ENCODE assay signal across 17 cellular contexts in the genomic region with DNA sequence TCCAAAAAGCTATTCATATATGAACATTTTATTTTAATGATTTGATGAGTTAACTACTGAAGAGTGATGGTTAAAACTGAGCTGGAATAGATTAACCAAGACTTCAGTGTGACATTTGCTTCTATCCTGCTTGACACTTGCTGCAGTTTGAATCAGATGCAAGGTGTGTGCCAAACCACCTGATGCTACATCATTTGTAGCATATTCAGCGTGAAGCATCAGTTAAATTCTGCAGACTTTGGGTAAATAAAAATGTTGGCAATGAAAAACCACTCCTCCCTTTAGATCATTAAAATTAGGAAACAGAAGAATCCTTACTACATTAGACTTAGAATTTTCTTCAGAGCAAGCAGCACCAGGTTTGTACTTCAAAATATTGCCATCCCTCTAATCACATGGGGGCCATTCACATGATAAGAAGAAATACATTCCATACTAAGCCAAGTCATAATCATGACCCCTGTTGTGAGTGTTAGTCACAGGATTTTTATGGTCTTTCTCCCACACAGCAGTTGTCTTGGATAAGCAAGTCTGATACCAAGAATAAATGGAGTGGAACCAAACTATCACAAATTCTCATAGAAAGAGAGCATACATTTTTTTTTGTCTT.
A peak's percentile ranks its signal among the peaks of the same experiment; 100 is the strongest.
DNase-seq lines count a peak whose midpoint lies in the region; ATAC-seq and TF ChIP-seq lines count a peak whose summit lies in the region.
"Had no signal": no experiment of that assay in that cellular context is flagged by ENCODE, and none has a peak within 500 bp of the region (broad histone marks: within the 10 kb centered on the region; RNA-seq: fewer than 3 reads in every experiment).

No MANE protein-coding gene starts in this region.

- POLR2A ChIA-PET in BJ (lab: Charles Lee), result no interaction called here

- peaks cover 3% of the 10 kb centered on the region for H3K27me3 Mint-ChIP-seq in brain

- H3K4me3 ChIP-seq in BJ (ENCODE audit: low read depth, low read length), result no peak overlapping the region
- H3K4me3 ChIP-seq: coronary artery, Peyer's patch, prostate gland, thoracic aorta had no signal

- no peaks in the 10 kb centered on the region for H3K36me3 ChIP-seq in BJ (ENCODE audit: control insufficient read depth, insufficient read depth, low read length)
- H3K36me3 ChIP-seq: prostate gland had no signal

- peaks cover 15% of the 10 kb centered on the region for H3K4me1 Mint-ChIP-seq in brain

- no peak for TF ChIP-seq CTCF in BJ (IDR thresholded peaks at IDR 0.05; ENCODE audit: insufficient read depth, low read depth, low read length)
- no peak for TF ChIP-seq CTCF in brain (conservative IDR thresholded peaks at IDR 0.05)

- H3K36me3 Mint-ChIP-seq in brain, result peaks cover 37% of the 10 kb centered on the region

- DNase-seq in BJ (ENCODE audit: low read depth) (peak; percentile 26), LHCN-M2 (ENCODE audit: low read depth) (peak; percentile 73), left kidney (ENCODE audit: low read depth, low spot score) (peak; percentile 48), retina (no peak), left ventricle myocardium superior (no peak)
- no peak for DNase-seq in activated CD4-positive, alpha-beta T cell treated with anti-CD3 and anti-CD28 coated beads for 48 hours
- DNase-seq: activated CD4-positive, alpha-beta T cell treated with anti-CD3 and anti-CD28 coated beads for 1 hour; activated T-cell treated with anti-CD3 and anti-CD28 coated beads for 4 hours; midbrain; NCI-H1092; Peyer's patch; T-helper 2 cell had no signal

- H3K4me3 Mint-ChIP-seq in brain, result no peak overlapping the region

- H3K27ac Mint-ChIP-seq in brain, result peak overlapping the region in 3 of 5 experiments; percentile 9 to 65 (median 31)

- CTCF ChIA-PET in BJ (lab: Yijun Ruan, JAX), result no interaction called here

- ATAC-seq in HG02852 (IDR thresholded peaks at IDR 0.05; ENCODE audit: unreplicated experiment) (no peak), left ventricle myocardium superior (no peak)

- intact Hi-C loops in left ventricle myocardium superior (cut with micrococcal nuclease), result no loop called here

- H3K9me3 Mint-ChIP-seq in brain, result peaks cover 17 to 25% (median 22%) of the 10 kb centered on the region in 5 experiments

- H3K27me3 ChIP-seq in BJ (ENCODE audit: control insufficient read depth, insufficient read depth, low read length), result no peaks in the 10 kb centered on the region
- H3K27me3 ChIP-seq: Peyer's patch had no signal

Comparison
In these comparisons a context has a peak if more than half of its experiments do, and no peak if none do; other contexts are left out.
1. DNase-seq: peak in BJ (single experiment), LHCN-M2 (single experiment) and left kidney (single experiment); none in retina (single experiment), activated CD4-positive, alpha-beta T cell treated with anti-CD3 and anti-CD28 coated beads for 48 hours (single experiment) and left ventricle myocardium superior (single experiment).